ENCODE assay signal across 1 cellular context in genomic region chr1:26035203-26035958, GRCh38.
A peak's percentile ranks its signal among the peaks of the same experiment; 100 is the strongest.
TF ChIP-seq lines count a peak whose summit lies in the region.

No MANE protein-coding gene starts in this region.

TF ChIP-seq in HepG2, 621 proteins besides CTCF, POLR2A, EP300 and RAD21 (continued from another document and continues in another):
- no peak for TF ChIP-seq FOSL2 (CRISPR knock-in tag; IDR thresholded peaks at IDR 0.05)
- TF ChIP-seq ARNT (IDR thresholded peaks at IDR 0.05) = no peak
- 0 out of 2 replicates have a peak, but pooled peaks have one; percentile 27 for TF ChIP-seq ELF3 (CRISPR knock-in tag; IDR thresholded peaks at IDR 0.05)
- TF ChIP-seq DRAP1 (CRISPR knock-in tag; IDR thresholded peaks at IDR 0.05) = peak; percentile 50
- peak; percentile 8; the same call in 1 of the 2 replicates for TF ChIP-seq IRF2 (CRISPR knock-in tag; IDR thresholded peaks at IDR 0.05)
- no peak for TF ChIP-seq HNRNPUL1 (IDR thresholded peaks at IDR 0.05; ENCODE audit: low read depth, low read length)
- no peak for TF ChIP-seq NR1H2 (CRISPR knock-in tag; IDR thresholded peaks at IDR 0.05; ENCODE audit: borderline replicate concordance, low read depth)
- no peak for TF ChIP-seq ZNF280D (CRISPR knock-in tag; IDR thresholded peaks at IDR 0.05)
- no peak for TF ChIP-seq SRY (CRISPR knock-in tag; IDR thresholded peaks at IDR 0.05)
- no peak for TF ChIP-seq MEIS2 (CRISPR knock-in tag; IDR thresholded peaks at IDR 0.05)
- peak; percentile 54; the same call in 1 of the 2 replicates for TF ChIP-seq GFI1 (CRISPR knock-in tag; IDR thresholded peaks at IDR 0.05; ENCODE audit: borderline replicate concordance)
- no peak for TF ChIP-seq ZNF292 (CRISPR knock-in tag; IDR thresholded peaks at IDR 0.05; ENCODE audit: borderline replicate concordance, low read depth)
- TF ChIP-seq CREB3 (CRISPR knock-in tag; IDR thresholded peaks at IDR 0.05) = no peak
- TF ChIP-seq KLF16 (CRISPR knock-in tag; IDR thresholded peaks at IDR 0.05) = no peak
- no peak for TF ChIP-seq TAF15 (IDR thresholded peaks at IDR 0.05; ENCODE audit: low read depth, low read length, poor library complexity, severe bottlenecking)
- TF ChIP-seq FOXO1 (CRISPR knock-in tag; IDR thresholded peaks at IDR 0.05) = no peak
- no peak for TF ChIP-seq RNF219 (CRISPR knock-in tag; IDR thresholded peaks at IDR 0.05)
- peak; percentile 53 for TF ChIP-seq RXRA (CRISPR knock-in tag; IDR thresholded peaks at IDR 0.05)
- TF ChIP-seq NCOA5 (CRISPR knock-in tag; IDR thresholded peaks at IDR 0.05) = no peak
- TF ChIP-seq ZNF274 (CRISPR knock-in tag; IDR thresholded peaks at IDR 0.05) = no peak
- peak; percentile 61; the same call in 1 of the 2 replicates for TF ChIP-seq PHF21A (CRISPR knock-in tag; IDR thresholded peaks at IDR 0.05)
- no peak for TF ChIP-seq PAX8 (CRISPR knock-in tag; IDR thresholded peaks at IDR 0.05; ENCODE audit: borderline replicate concordance)
- TF ChIP-seq MYNN (CRISPR knock-in tag; IDR thresholded peaks at IDR 0.05; ENCODE audit: low read depth) = 0 out of 2 replicates have a peak, but pooled peaks have one; percentile 31
- peak; percentile 71; the same call in 1 of the 2 replicates for TF ChIP-seq KMT2A (CRISPR knock-in tag; IDR thresholded peaks at IDR 0.05)
- peak; percentile 92 for TF ChIP-seq NFYB (CRISPR knock-in tag; IDR thresholded peaks at IDR 0.05)
- TF ChIP-seq KAT8 (CRISPR knock-in tag; IDR thresholded peaks at IDR 0.05) = peak; percentile 49
- TF ChIP-seq MAFK (conservative IDR thresholded peaks at IDR 0.05 in 1 of 2, IDR thresholded peaks at IDR 0.05 in 1 of 2; ENCODE audit: low read length in 2 of 2) = no peak
- TF ChIP-seq E2F5 (CRISPR knock-in tag; conservative IDR thresholded peaks at IDR 0.05) = no peak
- TF ChIP-seq ZNF674 (CRISPR knock-in tag; IDR thresholded peaks at IDR 0.05; ENCODE audit: low read depth) = no peak
- TF ChIP-seq ATF7 (IDR thresholded peaks at IDR 0.05) = no peak
- 0 out of 2 replicates have a peak, but pooled peaks have one; percentile 41 for TF ChIP-seq ATF7 (CRISPR knock-in tag; IDR thresholded peaks at IDR 0.05)
- no peak for TF ChIP-seq MBNL3 (CRISPR knock-in tag; conservative IDR thresholded peaks at IDR 0.05)
- TF ChIP-seq ZNF33A (CRISPR knock-in tag; IDR thresholded peaks at IDR 0.05; ENCODE audit: borderline replicate concordance) = no peak
- no peak for TF ChIP-seq ZNF800 (CRISPR knock-in tag; IDR thresholded peaks at IDR 0.05)
- no peak for TF ChIP-seq PRDM4 (CRISPR knock-in tag; IDR thresholded peaks at IDR 0.05; ENCODE audit: borderline replicate concordance)
- TF ChIP-seq TRIM24 (CRISPR knock-in tag; IDR thresholded peaks at IDR 0.05) = no peak
- TF ChIP-seq DMAP1 (CRISPR knock-in tag; IDR thresholded peaks at IDR 0.05) = peak; percentile 72; the same call in 1 of the 2 replicates
- TF ChIP-seq RFXANK (CRISPR knock-in tag; IDR thresholded peaks at IDR 0.05) = peak; percentile 84; the same call in 1 of the 2 replicates
- TF ChIP-seq RXRB (CRISPR knock-in tag; IDR thresholded peaks at IDR 0.05; ENCODE audit: borderline replicate concordance) = no peak
- no peak for TF ChIP-seq AHR (CRISPR knock-in tag; IDR thresholded peaks at IDR 0.05)
- no peak for TF ChIP-seq ZNF740 (CRISPR knock-in tag; IDR thresholded peaks at IDR 0.05)
- TF ChIP-seq ZNF782 (CRISPR knock-in tag; IDR thresholded peaks at IDR 0.05; ENCODE audit: borderline replicate concordance) = peak; percentile 25; the same call in 1 of the 2 replicates
- TF ChIP-seq RARG (CRISPR knock-in tag; IDR thresholded peaks at IDR 0.05; ENCODE audit: low read depth) = no peak
- TF ChIP-seq ZSCAN29 (CRISPR knock-in tag; conservative IDR thresholded peaks at IDR 0.05) = 0 out of 2 replicates have a peak, but pooled peaks have one; percentile 10
- TF ChIP-seq MTF1 (CRISPR knock-in tag; IDR thresholded peaks at IDR 0.05) = no peak
- 0 out of 2 replicates have a peak, but pooled peaks have one; percentile 2 for TF ChIP-seq SMAD3 (CRISPR knock-in tag; IDR thresholded peaks at IDR 0.05)
- TF ChIP-seq ZNF687 (CRISPR knock-in tag; IDR thresholded peaks at IDR 0.05) = peak; percentile 75
- TF ChIP-seq MED8 (CRISPR knock-in tag; IDR thresholded peaks at IDR 0.05; ENCODE audit: insufficient replicate concordance) = no peak
- no peak for TF ChIP-seq ZNF124 (CRISPR knock-in tag; IDR thresholded peaks at IDR 0.05)
- TF ChIP-seq ZNF772 (CRISPR knock-in tag; IDR thresholded peaks at IDR 0.05) = no peak
- TF ChIP-seq ZNF382 (CRISPR knock-in tag; IDR thresholded peaks at IDR 0.05; ENCODE audit: borderline replicate concordance) = no peak
- no peak for TF ChIP-seq ZNF780A (CRISPR knock-in tag; IDR thresholded peaks at IDR 0.05)
- no peak for TF ChIP-seq GLMP (CRISPR knock-in tag; IDR thresholded peaks at IDR 0.05; ENCODE audit: borderline replicate concordance)
- no peak for TF ChIP-seq HHEX (CRISPR knock-in tag; IDR thresholded peaks at IDR 0.05)
